ENCODE assay signal across 24 cellular contexts in the genomic region with DNA sequence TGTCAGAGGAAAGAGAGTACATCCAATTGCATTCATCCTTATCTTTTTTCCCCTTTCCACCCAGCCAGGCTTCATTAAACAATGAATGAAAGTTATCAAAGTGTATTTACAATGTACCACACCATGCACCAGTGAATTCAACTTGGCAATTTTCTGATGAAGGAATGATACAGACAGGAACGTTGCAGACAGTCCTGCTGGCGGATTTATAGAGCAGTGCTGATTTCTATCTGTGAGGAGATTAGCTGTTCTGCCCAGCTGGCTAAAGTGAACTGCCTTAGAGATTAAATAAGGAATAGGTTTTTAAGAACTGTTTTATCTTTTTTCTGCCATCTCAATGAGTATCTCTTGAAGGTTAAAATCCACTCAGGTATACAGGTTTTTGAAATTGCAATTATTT.
DNase-seq lines count a peak whose midpoint lies in the region; ATAC-seq and TF ChIP-seq lines count a peak whose summit lies in the region.
"Had no signal": no experiment of that assay in that cellular context is flagged by ENCODE, and none has a peak within 500 bp of the region (broad histone marks: within the 10 kb centered on the region; RNA-seq: fewer than 3 reads in every experiment).

No MANE protein-coding gene starts in this region.

- CTCF ChIA-PET in SK-N-SH (lab: Yijun Ruan, JAX) = no interaction called here

- H3K9me3 ChIP-seq in SK-N-SH (no peaks in the 10 kb centered on the region), WERI-Rb-1 (ENCODE audit: severe bottlenecking) (no peaks in the 10 kb centered on the region)

- no peaks in the 10 kb centered on the region for H4K20me1 ChIP-seq in SK-N-SH (ENCODE audit: insufficient read depth)

- H3K36me3 ChIP-seq in SK-N-SH (replicated peaks in 1 of 2; ENCODE audit: control insufficient read depth in 1 of 2, insufficient read depth in 2 of 2, low read length in 1 of 2) (no peaks in the 10 kb centered on the region), WERI-Rb-1 (no peaks in the 10 kb centered on the region)
- H3K36me3 ChIP-seq: Peyer's patch had no signal

- no peak for TF ChIP-seq RAD21 in SK-N-SH (IDR thresholded peaks at IDR 0.05; ENCODE audit: low read length)

- DNase-seq in SK-N-SH = no peak
- peak; percentile 15 for DNase-seq in NCI-H82 treated with DMSO at 0.1 percent for 48 hours (lab: John Stamatoyannopoulos, UW; ENCODE audit: unreplicated experiment)
- peak; percentile 55 for DNase-seq in WERI-Rb-1
- no peak for DNase-seq in amygdala (lab: John Stamatoyannopoulos, UW)
- DNase-seq: CD8-positive, alpha-beta memory T cell; H7; MM.1S; NCI-H1417; NCI-H1694 treated with DMSO at 0.1 percent for 48 hours; NCI-H2081; NCI-H2171; NCI-H226; NCI-H510A; NCI-H774; Peyer's patch; SIG-M5; T-cell had no signal

- H3K4me3 ChIP-seq in SK-N-SH (ENCODE audit: low read depth in 2 of 2, low read length in 1 of 2) (no peak overlapping the region), WERI-Rb-1 (ENCODE audit: low read depth, low read length) (no peak overlapping the region)
- H3K4me3 ChIP-seq: Peyer's patch had no signal

- H3K27ac ChIP-seq in SK-N-SH (ENCODE audit: low read depth in 2 of 2, low read length in 1 of 2) (no peak overlapping the region), WERI-Rb-1 (0 out of 2 replicates have a peak overlapping the region, but pooled peaks have one; percentile 12)
- H3K27ac ChIP-seq: 22Rv1, HL-60, KMS-11, Peyer's patch had no signal

- H2AFZ ChIP-seq in SK-N-SH (ENCODE audit: low read depth) = no peak overlapping the region

- no peaks in the 10 kb centered on the region for H3K4me1 ChIP-seq in SK-N-SH (ENCODE audit: control insufficient read depth in 1 of 2, insufficient read depth in 2 of 2, low read depth in 1 of 2, low read length in 1 of 2)
- H3K4me1 ChIP-seq: Peyer's patch had no signal

- POLR2A ChIA-PET in SK-N-SH (lab: Yijun Ruan, JAX) = no interaction called here

- H3K9me2 ChIP-seq in SK-N-SH = no peaks in the 10 kb centered on the region

- H3F3A ChIP-seq in SK-N-SH (replicated peaks; ENCODE audit: insufficient read depth) = no peaks in the 10 kb centered on the region

- H3K9ac ChIP-seq in SK-N-SH = no peak overlapping the region
- H3K9ac ChIP-seq: KMS-11 had no signal

- no peak for TF ChIP-seq EP300 in SK-N-SH (IDR thresholded peaks at IDR 0.05; ENCODE audit: borderline replicate concordance in 1 of 2, low read depth in 1 of 2, low read length in 1 of 2)

- H3K4me2 ChIP-seq in SK-N-SH = no peak overlapping the region
- H3K4me2 ChIP-seq: KMS-11 had no signal

- no peak for ATAC-seq in SK-N-SH treated with all-trans-retinoic acid at 6 μM for 48 hours
- ATAC-seq in HG03442 (IDR thresholded peaks at IDR 0.05; ENCODE audit: unreplicated experiment) = no peak
- ATAC-seq in HG02870 (IDR thresholded peaks at IDR 0.05; ENCODE audit: unreplicated experiment) = no peak
- ATAC-seq in GM18858 (IDR thresholded peaks at IDR 0.05; ENCODE audit: unreplicated experiment) = no peak
- ATAC-seq: T-cell had no signal

- TF ChIP-seq CTCF in SK-N-SH (IDR thresholded peaks at IDR 0.05) (no peak), WERI-Rb-1 (IDR thresholded peaks at IDR 0.05; ENCODE audit: low read depth, low read length) (no peak)

- no peaks in the 10 kb centered on the region; the same call in 1 of the 2 replicates for H3K79me2 ChIP-seq in SK-N-SH (ENCODE audit: insufficient read depth)

- H3K27me3 ChIP-seq in SK-N-SH (ENCODE audit: insufficient read depth) (no peaks in the 10 kb centered on the region), WERI-Rb-1 (ENCODE audit: insufficient read depth, low read depth, severe bottlenecking) (no peaks in the 10 kb centered on the region)
- H3K27me3 ChIP-seq: Peyer's patch had no signal

- 28% methylated on average over 2 of the region's 2 CpGs for WGBS in SK-N-SH (ENCODE audit: low lambda C conversion rate)

TF ChIP-seq in SK-N-SH, 30 proteins besides CTCF, POLR2A, EP300 and RAD21:
- TF ChIP-seq FOSL2 (IDR thresholded peaks at IDR 0.05; ENCODE audit: borderline replicate concordance, low read depth) (no peak), ELF1 (IDR thresholded peaks at IDR 0.05) (no peak), GATA2 (CRISPR knock-in tag; IDR thresholded peaks at IDR 0.05) (0 out of 2 replicates have a peak, but pooled peaks have one; percentile 19)
- TF ChIP-seq, protein P1, sequence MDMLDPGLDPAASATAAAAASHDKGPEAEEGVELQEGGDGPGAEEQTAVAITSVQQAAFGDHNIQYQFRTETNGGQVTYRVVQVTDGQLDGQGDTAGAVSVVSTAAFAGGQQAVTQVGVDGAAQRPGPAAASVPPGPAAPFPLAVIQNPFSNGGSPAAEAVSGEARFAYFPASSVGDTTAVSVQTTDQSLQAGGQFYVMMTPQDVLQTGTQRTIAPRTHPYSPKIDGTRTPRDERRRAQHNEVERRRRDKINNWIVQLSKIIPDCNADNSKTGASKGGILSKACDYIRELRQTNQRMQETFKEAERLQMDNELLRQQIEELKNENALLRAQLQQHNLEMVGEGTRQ (IDR thresholded peaks at IDR 0.05; ENCODE audit: borderline replicate concordance, low read depth, low read length) = no peak

TF ChIP-seq in SK-N-SH treated with all-trans-retinoic acid at 6 μM for 48 hours, 23 proteins besides CTCF, POLR2A, EP300 and RAD21 (continues in another document):
- no peak for TF ChIP-seq ZNF70 (CRISPR knock-in tag; IDR thresholded peaks at IDR 0.05)
- no peak for TF ChIP-seq ZC3H10 (CRISPR knock-in tag; IDR thresholded peaks at IDR 0.05)
- no peak for TF ChIP-seq TOX (CRISPR knock-in tag; IDR thresholded peaks at IDR 0.05; ENCODE audit: borderline replicate concordance)
- TF ChIP-seq OSR1 (CRISPR knock-in tag; IDR thresholded peaks at IDR 0.05) = no peak
- no peak for TF ChIP-seq RARB (CRISPR knock-in tag; IDR thresholded peaks at IDR 0.05)
- TF ChIP-seq TCF4 (CRISPR knock-in tag; IDR thresholded peaks at IDR 0.05; ENCODE audit: borderline replicate concordance) = no peak
- TF ChIP-seq PPARA (CRISPR knock-in tag; IDR thresholded peaks at IDR 0.05; ENCODE audit: borderline replicate concordance) = no peak
- no peak for TF ChIP-seq SNAI2 (CRISPR knock-in tag; IDR thresholded peaks at IDR 0.05)
- no peak for TF ChIP-seq ISL1 (CRISPR knock-in tag; IDR thresholded peaks at IDR 0.05)
- no peak for TF ChIP-seq ZNF8 (CRISPR knock-in tag; IDR thresholded peaks at IDR 0.05)
- TF ChIP-seq, protein P2, sequence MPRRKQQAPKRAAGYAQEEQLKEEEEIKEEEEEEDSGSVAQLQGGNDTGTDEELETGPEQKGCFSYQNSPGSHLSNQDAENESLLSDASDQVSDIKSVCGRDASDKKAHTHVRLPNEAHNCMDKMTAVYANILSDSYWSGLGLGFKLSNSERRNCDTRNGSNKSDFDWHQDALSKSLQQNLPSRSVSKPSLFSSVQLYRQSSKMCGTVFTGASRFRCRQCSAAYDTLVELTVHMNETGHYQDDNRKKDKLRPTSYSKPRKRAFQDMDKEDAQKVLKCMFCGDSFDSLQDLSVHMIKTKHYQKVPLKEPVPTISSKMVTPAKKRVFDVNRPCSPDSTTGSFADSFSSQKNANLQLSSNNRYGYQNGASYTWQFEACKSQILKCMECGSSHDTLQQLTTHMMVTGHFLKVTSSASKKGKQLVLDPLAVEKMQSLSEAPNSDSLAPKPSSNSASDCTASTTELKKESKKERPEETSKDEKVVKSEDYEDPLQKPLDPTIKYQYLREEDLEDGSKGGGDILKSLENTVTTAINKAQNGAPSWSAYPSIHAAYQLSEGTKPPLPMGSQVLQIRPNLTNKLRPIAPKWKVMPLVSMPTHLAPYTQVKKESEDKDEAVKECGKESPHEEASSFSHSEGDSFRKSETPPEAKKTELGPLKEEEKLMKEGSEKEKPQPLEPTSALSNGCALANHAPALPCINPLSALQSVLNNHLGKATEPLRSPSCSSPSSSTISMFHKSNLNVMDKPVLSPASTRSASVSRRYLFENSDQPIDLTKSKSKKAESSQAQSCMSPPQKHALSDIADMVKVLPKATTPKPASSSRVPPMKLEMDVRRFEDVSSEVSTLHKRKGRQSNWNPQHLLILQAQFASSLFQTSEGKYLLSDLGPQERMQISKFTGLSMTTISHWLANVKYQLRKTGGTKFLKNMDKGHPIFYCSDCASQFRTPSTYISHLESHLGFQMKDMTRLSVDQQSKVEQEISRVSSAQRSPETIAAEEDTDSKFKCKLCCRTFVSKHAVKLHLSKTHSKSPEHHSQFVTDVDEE (CRISPR knock-in tag; IDR thresholded peaks at IDR 0.05) = no peak
- TF ChIP-seq, protein P3, sequence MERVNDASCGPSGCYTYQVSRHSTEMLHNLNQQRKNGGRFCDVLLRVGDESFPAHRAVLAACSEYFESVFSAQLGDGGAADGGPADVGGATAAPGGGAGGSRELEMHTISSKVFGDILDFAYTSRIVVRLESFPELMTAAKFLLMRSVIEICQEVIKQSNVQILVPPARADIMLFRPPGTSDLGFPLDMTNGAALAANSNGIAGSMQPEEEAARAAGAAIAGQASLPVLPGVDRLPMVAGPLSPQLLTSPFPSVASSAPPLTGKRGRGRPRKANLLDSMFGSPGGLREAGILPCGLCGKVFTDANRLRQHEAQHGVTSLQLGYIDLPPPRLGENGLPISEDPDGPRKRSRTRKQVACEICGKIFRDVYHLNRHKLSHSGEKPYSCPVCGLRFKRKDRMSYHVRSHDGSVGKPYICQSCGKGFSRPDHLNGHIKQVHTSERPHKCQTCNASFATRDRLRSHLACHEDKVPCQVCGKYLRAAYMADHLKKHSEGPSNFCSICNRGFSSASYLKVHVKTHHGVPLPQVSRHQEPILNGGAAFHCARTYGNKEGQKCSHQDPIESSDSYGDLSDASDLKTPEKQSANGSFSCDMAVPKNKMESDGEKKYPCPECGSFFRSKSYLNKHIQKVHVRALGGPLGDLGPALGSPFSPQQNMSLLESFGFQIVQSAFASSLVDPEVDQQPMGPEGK (CRISPR knock-in tag; IDR thresholded peaks at IDR 0.05; ENCODE audit: borderline replicate concordance) = no peak
- no peak for TF ChIP-seq ESRRG (CRISPR knock-in tag; IDR thresholded peaks at IDR 0.05)
- no peak for TF ChIP-seq ARNTL (CRISPR knock-in tag; IDR thresholded peaks at IDR 0.05; ENCODE audit: borderline replicate concordance, low read depth)
- TF ChIP-seq GLIS3 (CRISPR knock-in tag; IDR thresholded peaks at IDR 0.05) = no peak
- TF ChIP-seq, protein P4, sequence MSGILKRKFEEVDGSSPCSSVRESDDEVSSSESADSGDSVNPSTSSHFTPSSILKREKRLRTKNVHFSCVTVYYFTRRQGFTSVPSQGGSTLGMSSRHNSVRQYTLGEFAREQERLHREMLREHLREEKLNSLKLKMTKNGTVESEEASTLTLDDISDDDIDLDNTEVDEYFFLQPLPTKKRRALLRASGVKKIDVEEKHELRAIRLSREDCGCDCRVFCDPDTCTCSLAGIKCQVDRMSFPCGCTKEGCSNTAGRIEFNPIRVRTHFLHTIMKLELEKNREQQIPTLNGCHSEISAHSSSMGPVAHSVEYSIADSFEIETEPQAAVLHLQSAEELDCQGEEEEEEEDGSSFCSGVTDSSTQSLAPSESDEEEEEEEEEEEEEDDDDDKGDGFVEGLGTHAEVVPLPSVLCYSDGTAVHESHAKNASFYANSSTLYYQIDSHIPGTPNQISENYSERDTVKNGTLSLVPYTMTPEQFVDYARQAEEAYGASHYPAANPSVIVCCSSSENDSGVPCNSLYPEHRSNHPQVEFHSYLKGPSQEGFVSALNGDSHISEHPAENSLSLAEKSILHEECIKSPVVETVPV (CRISPR knock-in tag; IDR thresholded peaks at IDR 0.05) = no peak
- TF ChIP-seq ZFP3 (CRISPR knock-in tag; IDR thresholded peaks at IDR 0.05) = no peak

Comparison
In these comparisons a context has a peak if more than half of its experiments do, and no peak if none do; other contexts are left out.
1. DNase-seq: peak in NCI-H82 treated with DMSO at 0.1 percent for 48 hours (single experiment) and WERI-Rb-1 (single experiment); none in SK-N-SH (single experiment) and amygdala (0 of 56).